ENCODE assay signal across 11 cellular contexts in genomic region chr20:19552144-19552895, GRCh38.
DNase-seq lines count a peak whose midpoint lies in the region; ATAC-seq and TF ChIP-seq lines count a peak whose summit lies in the region.
"Had no signal": no experiment of that assay in that cellular context is flagged by ENCODE, and none has a peak within 500 bp of the region (broad histone marks: within the 10 kb centered on the region; RNA-seq: fewer than 3 reads in every experiment).

No MANE protein-coding gene starts in this region.

- H2BK15ac ChIP-seq in H9 (ENCODE audit: low read depth, low read length) = no peak overlapping the region

- H3K79me2 ChIP-seq in H9 (ENCODE audit: insufficient read depth, low read length) = no peaks in the 10 kb centered on the region
- no peaks in the 10 kb centered on the region for H3K79me2 ChIP-seq in OCI-LY3 (ENCODE audit: low read length)

- H3K4me3 ChIP-seq in OCI-LY3 (ENCODE audit: low read length) = no peak overlapping the region
- no peak overlapping the region for H3K4me3 ChIP-seq in prostate gland

- peaks cover 3% of the 10 kb centered on the region; the same call in 1 of the 2 replicates for H3K4me1 ChIP-seq in H9 (ENCODE audit: insufficient read depth, low read length)
- peaks cover 22% of the 10 kb centered on the region for H3K4me1 ChIP-seq in OCI-LY3 (ENCODE audit: low read length)
- H3K4me1 ChIP-seq in prostate gland (replicated peaks) = no peaks in the 10 kb centered on the region

- H2AFZ ChIP-seq in H9 (ENCODE audit: low read length) = no peak overlapping the region
- H2AFZ ChIP-seq in OCI-LY3 (ENCODE audit: low read depth, low read length) = no peak overlapping the region; the same call in 1 of the 2 replicates

- intact Hi-C loops in prostate gland (cut with DNase I) = no loop called here

- no peaks in the 10 kb centered on the region for H3K27me3 Mint-ChIP-seq in H9 (ENCODE audit: low read depth)
- H3K27me3 Mint-ChIP-seq: activated naive CD8-positive, alpha-beta T cell had no signal

- no peak overlapping the region for H2BK20ac ChIP-seq in H9 (ENCODE audit: low read depth, low read length, poor library complexity, severe bottlenecking)

- H3K4ac ChIP-seq in H9 (ENCODE audit: low read depth, low read length) = no peak overlapping the region

- H3K18ac ChIP-seq in H9 (ENCODE audit: insufficient read length, low read depth, low read length) = no peak overlapping the region

- no peak for TF ChIP-seq CTCF in H9 (conservative IDR thresholded peaks at IDR 0.05)
- TF ChIP-seq CTCF in OCI-LY3 (IDR thresholded peaks at IDR 0.05; ENCODE audit: low read depth, low read length) = no peak
- TF ChIP-seq CTCF in prostate gland (IDR thresholded peaks at IDR 0.05) = peak in 1 of 4 experiments; percentile 7

- no peak overlapping the region for H2BK120ac ChIP-seq in H9 (ENCODE audit: low read depth, low read length, poor library complexity, severe bottlenecking)

- H3K14ac ChIP-seq in H9 (ENCODE audit: insufficient read depth, low read length) = no peak overlapping the region

- no peaks in the 10 kb centered on the region for H3K23me2 ChIP-seq in H9 (ENCODE audit: insufficient read length, low read depth, low read length, poor library complexity, severe bottlenecking)

- H3K27me3 ChIP-seq in H9 (ENCODE audit: insufficient read depth, low read length) = no peaks in the 10 kb centered on the region
- no peaks in the 10 kb centered on the region for H3K27me3 ChIP-seq in OCI-LY3 (ENCODE audit: low read depth, low read length)
- H3K27me3 ChIP-seq in prostate gland (replicated peaks; ENCODE audit: insufficient read depth) = no peaks in the 10 kb centered on the region

- H4K5ac ChIP-seq in H9 (ENCODE audit: insufficient read length, low read depth, low read length) = no peak overlapping the region

- no peaks in the 10 kb centered on the region for H3K4me1 Mint-ChIP-seq in H9

- H3K36me3 Mint-ChIP-seq in H9 (ENCODE audit: insufficient read depth in 1 of 3, low read depth in 3 of 3) = no peaks in the 10 kb centered on the region
- H3K36me3 Mint-ChIP-seq: activated naive CD8-positive, alpha-beta T cell had no signal

- no peak overlapping the region for H3K27ac Mint-ChIP-seq in H9
- H3K27ac Mint-ChIP-seq: activated naive CD8-positive, alpha-beta T cell had no signal

- no peaks in the 10 kb centered on the region for H3K9me3 Mint-ChIP-seq in H9

- H2BK12ac ChIP-seq in H9 (ENCODE audit: insufficient read length, low read depth, low read length) = no peak overlapping the region

- no peak for TF ChIP-seq POLR2A in prostate gland (IDR thresholded peaks at IDR 0.05)

- no peak overlapping the region for H3K4me2 ChIP-seq in H9 (ENCODE audit: insufficient read depth, insufficient read length, low read length)
- H3K4me2 ChIP-seq in OCI-LY3 (ENCODE audit: low read length) = peak overlapping the region; percentile 41

- no peaks in the 10 kb centered on the region for H3K79me1 ChIP-seq in H9 (ENCODE audit: insufficient read depth, low read depth, low read length, poor library complexity, severe bottlenecking)

- peak; percentile 85 for DNase-seq in H9
- DNase-seq in hepatic stellate cell (ENCODE audit: low spot score) = peak; percentile 26
- DNase-seq in prostate gland (ENCODE audit: low spot score) = peak; percentile 51
- no peak for DNase-seq in stimulated activated CD4-positive, alpha-beta T cell treated with anti-CD3 and anti-CD28 coated beads, Interleukin-4, amount 100 ng/mL, for 24 hours
- DNase-seq: mesenchymal stem cell; NK-92 treated with Interleukin-12 subunit alpha and Interleukin-12 subunit beta, amount 100 ng/mL, for 24 hours had no signal

- no peaks in the 10 kb centered on the region for H4K20me1 ChIP-seq in H9 (ENCODE audit: control insufficient read depth, insufficient read depth, insufficient read length)
- H4K20me1 ChIP-seq in OCI-LY3 (ENCODE audit: insufficient read depth, low read length) = no peaks in the 10 kb centered on the region

- H3K56ac ChIP-seq in H9 (ENCODE audit: insufficient read length, low read depth, low read length) = no peak overlapping the region

- no peak overlapping the region for H2BK5ac ChIP-seq in H9 (ENCODE audit: insufficient read length, low read length)

- H3K23ac ChIP-seq in H9 (ENCODE audit: insufficient read length, low read depth, low read length) = no peak overlapping the region

- no CpG with 5 or more reads among the region's 4 CpGs for WGBS in H9 (ENCODE audit: extremely low coverage, insufficient read length, low lambda C conversion rate)
- WGBS in prostate gland = 15% methylated on average over 4 of the region's 4 CpGs

- H3K4me3 Mint-ChIP-seq in H9 = no peak overlapping the region
- H3K4me3 Mint-ChIP-seq: activated naive CD8-positive, alpha-beta T cell had no signal

- no peak overlapping the region for H4K91ac ChIP-seq in H9 (ENCODE audit: insufficient read length, low read depth, low read length)

- no peak overlapping the region for H4K8ac ChIP-seq in H9 (replicated peaks; ENCODE audit: insufficient read length, low read depth, low read length)

- H3K27ac ChIP-seq in H9 (ENCODE audit: insufficient read length, low read depth, low read length) (no peak overlapping the region), OCI-LY3 (ENCODE audit: low read length) (no peak overlapping the region), prostate gland (no peak overlapping the region)

- no peak for ATAC-seq in GM21786 (IDR thresholded peaks at IDR 0.05; ENCODE audit: unreplicated experiment)
- ATAC-seq in HG03442 (IDR thresholded peaks at IDR 0.05; ENCODE audit: unreplicated experiment) = no peak
- no peak for ATAC-seq in GM19328 (IDR thresholded peaks at IDR 0.05; ENCODE audit: unreplicated experiment)

- no peaks in the 10 kb centered on the region for H3K9me3 ChIP-seq in H9 (ENCODE audit: control insufficient read depth, low read depth, low read length)
- H3K9me3 ChIP-seq in OCI-LY3 (ENCODE audit: insufficient read depth, low read length) = no peaks in the 10 kb centered on the region
- no peaks in the 10 kb centered on the region for H3K9me3 ChIP-seq in prostate gland

- H2AK5ac ChIP-seq in H9 (ENCODE audit: insufficient read length, low read length) = no peak overlapping the region

- H3K9ac ChIP-seq in H9 (ENCODE audit: extremely low read depth, insufficient read length, low read length) (no peak overlapping the region), OCI-LY3 (ENCODE audit: low read length) (no peak overlapping the region)

- H3K36me3 ChIP-seq in OCI-LY3 (replicated peaks; ENCODE audit: low read depth, low read length) (no peaks in the 10 kb centered on the region), prostate gland (no peaks in the 10 kb centered on the region)

- H3T11ph ChIP-seq in H9 (ENCODE audit: low read length) = no peak overlapping the region
